ENCODE assay signal across 2 cellular contexts in genomic region chr4:133146574-133147198, GRCh38.
TF ChIP-seq lines count a peak whose summit lies in the region.

No MANE protein-coding gene starts in this region.

TF ChIP-seq in HCT116, 20 proteins besides CTCF, POLR2A, EP300 and RAD21 (continued from another document):
- TF ChIP-seq, protein P1, sequence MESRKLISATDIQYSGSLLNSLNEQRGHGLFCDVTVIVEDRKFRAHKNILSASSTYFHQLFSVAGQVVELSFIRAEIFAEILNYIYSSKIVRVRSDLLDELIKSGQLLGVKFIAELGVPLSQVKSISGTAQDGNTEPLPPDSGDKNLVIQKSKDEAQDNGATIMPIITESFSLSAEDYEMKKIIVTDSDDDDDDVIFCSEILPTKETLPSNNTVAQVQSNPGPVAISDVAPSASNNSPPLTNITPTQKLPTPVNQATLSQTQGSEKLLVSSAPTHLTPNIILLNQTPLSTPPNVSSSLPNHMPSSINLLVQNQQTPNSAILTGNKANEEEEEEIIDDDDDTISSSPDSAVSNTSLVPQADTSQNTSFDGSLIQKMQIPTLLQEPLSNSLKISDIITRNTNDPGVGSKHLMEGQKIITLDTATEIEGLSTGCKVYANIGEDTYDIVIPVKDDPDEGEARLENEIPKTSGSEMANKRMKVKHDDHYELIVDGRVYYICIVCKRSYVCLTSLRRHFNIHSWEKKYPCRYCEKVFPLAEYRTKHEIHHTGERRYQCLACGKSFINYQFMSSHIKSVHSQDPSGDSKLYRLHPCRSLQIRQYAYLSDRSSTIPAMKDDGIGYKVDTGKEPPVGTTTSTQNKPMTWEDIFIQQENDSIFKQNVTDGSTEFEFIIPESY (IDR thresholded peaks at IDR 0.05; ENCODE audit: extremely low read depth, insufficient replicate concordance, low read length): no peak
- no peak for TF ChIP-seq SIN3A (IDR thresholded peaks at IDR 0.05; ENCODE audit: low read depth)
- TF ChIP-seq EZH2 (IDR thresholded peaks at IDR 0.05): no peak
- no peak for TF ChIP-seq SP1 (IDR thresholded peaks at IDR 0.05; ENCODE audit: low read depth)
- TF ChIP-seq, protein P2, sequence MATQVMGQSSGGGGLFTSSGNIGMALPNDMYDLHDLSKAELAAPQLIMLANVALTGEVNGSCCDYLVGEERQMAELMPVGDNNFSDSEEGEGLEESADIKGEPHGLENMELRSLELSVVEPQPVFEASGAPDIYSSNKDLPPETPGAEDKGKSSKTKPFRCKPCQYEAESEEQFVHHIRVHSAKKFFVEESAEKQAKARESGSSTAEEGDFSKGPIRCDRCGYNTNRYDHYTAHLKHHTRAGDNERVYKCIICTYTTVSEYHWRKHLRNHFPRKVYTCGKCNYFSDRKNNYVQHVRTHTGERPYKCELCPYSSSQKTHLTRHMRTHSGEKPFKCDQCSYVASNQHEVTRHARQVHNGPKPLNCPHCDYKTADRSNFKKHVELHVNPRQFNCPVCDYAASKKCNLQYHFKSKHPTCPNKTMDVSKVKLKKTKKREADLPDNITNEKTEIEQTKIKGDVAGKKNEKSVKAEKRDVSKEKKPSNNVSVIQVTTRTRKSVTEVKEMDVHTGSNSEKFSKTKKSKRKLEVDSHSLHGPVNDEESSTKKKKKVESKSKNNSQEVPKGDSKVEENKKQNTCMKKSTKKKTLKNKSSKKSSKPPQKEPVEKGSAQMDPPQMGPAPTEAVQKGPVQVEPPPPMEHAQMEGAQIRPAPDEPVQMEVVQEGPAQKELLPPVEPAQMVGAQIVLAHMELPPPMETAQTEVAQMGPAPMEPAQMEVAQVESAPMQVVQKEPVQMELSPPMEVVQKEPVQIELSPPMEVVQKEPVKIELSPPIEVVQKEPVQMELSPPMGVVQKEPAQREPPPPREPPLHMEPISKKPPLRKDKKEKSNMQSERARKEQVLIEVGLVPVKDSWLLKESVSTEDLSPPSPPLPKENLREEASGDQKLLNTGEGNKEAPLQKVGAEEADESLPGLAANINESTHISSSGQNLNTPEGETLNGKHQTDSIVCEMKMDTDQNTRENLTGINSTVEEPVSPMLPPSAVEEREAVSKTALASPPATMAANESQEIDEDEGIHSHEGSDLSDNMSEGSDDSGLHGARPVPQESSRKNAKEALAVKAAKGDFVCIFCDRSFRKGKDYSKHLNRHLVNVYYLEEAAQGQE (IDR thresholded peaks at IDR 0.05; ENCODE audit: low read depth): no peak
- no peak for TF ChIP-seq ZNF274 (IDR thresholded peaks at IDR 0.05; ENCODE audit: low read depth, low read length)
- TF ChIP-seq POLR2AphosphoS5 (IDR thresholded peaks at IDR 0.05; ENCODE audit: low read depth, low read length): no peak
- TF ChIP-seq JUND (IDR thresholded peaks at IDR 0.05): no peak
- no peak for TF ChIP-seq TCF7L2 (IDR thresholded peaks at IDR 0.05; ENCODE audit: borderline replicate concordance, extremely low read depth, insufficient read depth, insufficient read length)
- TF ChIP-seq ZFX (IDR thresholded peaks at IDR 0.05): no peak
- no peak for TF ChIP-seq FOSL1 (IDR thresholded peaks at IDR 0.05; ENCODE audit: low read depth)

TF ChIP-seq in liver, 16 proteins besides CTCF, POLR2A, EP300 and RAD21 (continued from another document):
- TF ChIP-seq, protein P2 (IDR thresholded peaks at IDR 0.05): no peak
- no peak for TF ChIP-seq NR2F2 (IDR thresholded peaks at IDR 0.05)
